ENCODE assay signal across 1 cellular context in genomic region chr9:73649552-73649951, GRCh38.
TF ChIP-seq lines count a peak whose summit lies in the region.

No MANE protein-coding gene starts in this region.

TF ChIP-seq in WTC11, 78 proteins besides CTCF, POLR2A, EP300 and RAD21 (continued from another document):
- no peak for TF ChIP-seq PRDM15 (CRISPR knock-in tag; IDR thresholded peaks at IDR 0.05)
- no peak for TF ChIP-seq NFE2L1 (CRISPR knock-in tag; IDR thresholded peaks at IDR 0.05)
- no peak for TF ChIP-seq ARID4B (CRISPR knock-in tag; IDR thresholded peaks at IDR 0.05; ENCODE audit: borderline replicate concordance)
- TF ChIP-seq ZNF281 (CRISPR knock-in tag; IDR thresholded peaks at IDR 0.05), result no peak
TF ChIP-seq in WTC11: peak in this region for 0.
